In the genomic region with DNA sequence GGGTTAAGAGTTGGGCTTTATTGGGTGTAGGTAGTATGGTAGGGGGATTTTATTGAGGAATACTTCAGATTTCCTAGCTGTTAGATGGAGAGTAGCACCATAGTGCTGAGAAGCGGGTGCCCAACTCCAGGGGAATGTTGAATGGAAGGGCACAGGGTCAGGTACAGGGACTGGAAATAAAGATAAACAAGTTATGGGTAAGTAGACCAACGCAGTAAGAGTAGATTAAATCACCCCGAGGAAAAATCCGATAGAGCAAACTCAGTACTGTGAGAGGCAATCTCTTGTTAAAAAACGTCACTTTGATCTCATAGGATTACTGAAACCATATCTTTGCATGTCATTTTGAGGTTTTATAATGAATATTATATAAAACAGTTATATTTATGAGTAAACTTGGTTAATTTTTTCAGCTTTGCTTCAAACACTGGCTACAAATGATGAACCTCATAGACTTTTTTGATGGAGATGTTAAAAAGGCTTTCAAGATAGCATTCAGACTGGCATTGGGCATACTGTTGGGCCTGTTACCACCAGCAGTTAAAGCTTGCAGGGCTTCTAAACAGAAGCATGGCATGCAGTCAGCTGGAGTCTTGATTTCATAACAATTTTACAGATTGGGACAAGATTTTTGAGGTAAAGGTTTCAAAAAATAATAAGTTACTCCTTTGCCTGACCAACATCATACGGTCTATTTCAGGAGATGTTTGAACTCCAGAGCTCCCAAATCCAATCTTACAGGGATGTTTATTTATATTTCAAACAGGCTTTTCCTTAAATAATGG, we compare ENCODE assay signal across 13 cellular contexts. TPM values are rescaled to one million over a fixed set of nuclear protein-coding genes. Genes with fewer than 3 reads are reported as not detected.
DNase-seq lines count a peak whose midpoint lies in the region; ATAC-seq, FAIRE-seq and TF ChIP-seq lines count a peak whose summit lies in the region.
"Had no signal": no experiment of that assay in that cellular context is flagged by ENCODE, and none has a peak within 500 bp of the region (broad histone marks: within the 10 kb centered on the region; RNA-seq: fewer than 3 reads in every experiment).

No MANE protein-coding gene starts in this region.

- no peak for TF ChIP-seq CTCF in thoracic aorta (IDR thresholded peaks at IDR 0.05)

- peak overlapping the region; percentile 4 for H3K4me3 ChIP-seq in thoracic aorta

- peaks cover 56 to 67% of the 10 kb centered on the region in 2 donors for H3K4me1 ChIP-seq in thoracic aorta (ENCODE audit: control insufficient read depth in 1 of 2, low read depth in 2 of 2)

- no peaks in the 10 kb centered on the region for H3K9me3 ChIP-seq in thoracic aorta

- intact Hi-C loops in activated T-helper 1 cell treated with anti-CD3 and anti-CD28 coated beads, Interleukin-12 subunit alpha, Interleukin-12 subunit beta, Interleukin-2, Interleukin-4 antibody, amounts not matched to agents 30 ng/mL and 10 ng/mL and 1 ng/mL, durations not matched to agents 14 hours and 24 hours and 36 hours (cut with micrococcal nuclease): loop anchor here (1.0 to 5.0 kb wide), 4 partner anchors 44 to 227 kb away; no protein-coding TSS in a partner anchor

- H3K9me3 Mint-ChIP-seq in activated T-cell treated with anti-CD3 and anti-CD28 coated beads, Interleukin-2, amount 50 U/mL, for 4 hours: no peaks in the 10 kb centered on the region
- H3K9me3 Mint-ChIP-seq in activated T-helper 1 cell treated with anti-CD3 and anti-CD28 coated beads, Interleukin-12 subunit alpha, Interleukin-12 subunit beta, Interleukin-2, Interleukin-4 antibody, amounts not matched to agents 30 ng/mL and 10 ng/mL and 1 ng/mL, durations not matched to agents 14 hours and 24 hours and 36 hours: no peaks in the 10 kb centered on the region
- H3K9me3 Mint-ChIP-seq: brain, nephron progenitor cell, WTC11 had no signal

- H3K36me3 Mint-ChIP-seq in activated T-cell treated with anti-CD3 and anti-CD28 coated beads, Interleukin-2, amount 50 U/mL, for 4 hours (ENCODE audit: insufficient read depth): peaks cover 6% of the 10 kb centered on the region
- H3K36me3 Mint-ChIP-seq in activated T-helper 1 cell treated with anti-CD3 and anti-CD28 coated beads, Interleukin-12 subunit alpha, Interleukin-12 subunit beta, Interleukin-2, Interleukin-4 antibody, amounts not matched to agents 30 ng/mL and 10 ng/mL and 1 ng/mL, durations not matched to agents 14 hours and 24 hours and 36 hours (ENCODE audit: low read depth): no peaks in the 10 kb centered on the region
- H3K36me3 Mint-ChIP-seq: brain, WTC11 had no signal

- peaks cover 38% of the 10 kb centered on the region for H3K4me1 Mint-ChIP-seq in activated T-cell treated with anti-CD3 and anti-CD28 coated beads, Interleukin-2, amount 50 U/mL, for 4 hours (ENCODE audit: low read depth)
- H3K4me1 Mint-ChIP-seq in activated T-helper 1 cell treated with anti-CD3 and anti-CD28 coated beads, Interleukin-12 subunit alpha, Interleukin-12 subunit beta, Interleukin-2, Interleukin-4 antibody, amounts not matched to agents 30 ng/mL and 10 ng/mL and 1 ng/mL, durations not matched to agents 14 hours and 24 hours and 36 hours (ENCODE audit: low read depth): peaks cover 18% of the 10 kb centered on the region
- H3K4me1 Mint-ChIP-seq: nephron progenitor cell had no signal

- H3K27ac ChIP-seq in thoracic aorta: peak overlapping the region in 1 of 2 donors; percentile 18

- peak overlapping the region; percentile 26 for H3K27ac Mint-ChIP-seq in activated T-helper 1 cell treated with anti-CD3 and anti-CD28 coated beads, Interleukin-12 subunit alpha, Interleukin-12 subunit beta, Interleukin-2, Interleukin-4 antibody, amounts not matched to agents 30 ng/mL and 10 ng/mL and 1 ng/mL, durations not matched to agents 14 hours and 24 hours and 36 hours
- H3K27ac Mint-ChIP-seq: nephron progenitor cell had no signal

- DNase-seq in activated T-cell treated with anti-CD3 and anti-CD28 coated beads, Interleukin-2, amount 50 U/mL, for 4 hours: no peak
- no peak for DNase-seq in activated T-cell treated with anti-CD3 and anti-CD28 coated beads, Interleukin-2, amount 50 U/mL, for 48 hours
- DNase-seq in activated T-helper 1 cell treated with anti-CD3 and anti-CD28 coated beads, Interleukin-12 subunit alpha, Interleukin-12 subunit beta, Interleukin-2, Interleukin-4 antibody, amounts not matched to agents 30 ng/mL and 10 ng/mL and 1 ng/mL, durations not matched to agents 14 hours and 24 hours and 36 hours (ENCODE audit: low spot score): no peak
- DNase-seq in fibroblast of peridontal ligament (ENCODE audit: extremely low read depth) (peak; percentile 51), thoracic aorta (ENCODE audit: low spot score) (no peak), putamen (ENCODE audit: low spot score) (no peak), nucleus accumbens (lab: John Stamatoyannopoulos, UW) (no peak), GM12891 (ENCODE audit: insufficient read length, low spot score) (no peak)
- DNase-seq: NCI-H1694; nephron progenitor cell; stimulated activated CD4-positive, alpha-beta T cell treated with anti-CD3 and anti-CD28 coated beads, Interleukin-2, amount 100 ng/mL, for 24 hours had no signal

- TF ChIP-seq POLR2A in GM12891 (IDR thresholded peaks at IDR 0.05; ENCODE audit: low read depth, low read length): no peak

- no peak for FAIRE-seq in GM12891 (lab: Jason Lieb, UNC)

- no peaks in the 10 kb centered on the region for H3K36me3 ChIP-seq in thoracic aorta

- H3K27me3 ChIP-seq in thoracic aorta (replicated peaks; ENCODE audit: insufficient read depth): no peaks in the 10 kb centered on the region

- ATAC-seq in activated T-cell treated with anti-CD3 and anti-CD28 coated beads, Interleukin-2, amount 50 U/mL, for 4 hours: peak; percentile 40 to 46
- ATAC-seq in thoracic aorta (ENCODE audit: insufficient number of reproducible peaks, low FRiP score, low read depth): no peak
- ATAC-seq: WTC11 had no signal

- H3K27me3 Mint-ChIP-seq in activated T-cell treated with anti-CD3 and anti-CD28 coated beads, Interleukin-2, amount 50 U/mL, for 4 hours (ENCODE audit: low read depth): no peaks in the 10 kb centered on the region
- H3K27me3 Mint-ChIP-seq in activated T-helper 1 cell treated with anti-CD3 and anti-CD28 coated beads, Interleukin-12 subunit alpha, Interleukin-12 subunit beta, Interleukin-2, Interleukin-4 antibody, amounts not matched to agents 30 ng/mL and 10 ng/mL and 1 ng/mL, durations not matched to agents 14 hours and 24 hours and 36 hours (ENCODE audit: insufficient read depth): no peaks in the 10 kb centered on the region

- H3K4me3 Mint-ChIP-seq in activated T-cell treated with anti-CD3 and anti-CD28 coated beads, Interleukin-2, amount 50 U/mL, for 4 hours: peak overlapping the region; percentile 51
- H3K4me3 Mint-ChIP-seq in activated T-helper 1 cell treated with anti-CD3 and anti-CD28 coated beads, Interleukin-12 subunit alpha, Interleukin-12 subunit beta, Interleukin-2, Interleukin-4 antibody, amounts not matched to agents 30 ng/mL and 10 ng/mL and 1 ng/mL, durations not matched to agents 14 hours and 24 hours and 36 hours: no peak overlapping the region
- H3K4me3 Mint-ChIP-seq: nephron progenitor cell, WTC11 had no signal

TF ChIP-seq in GM12891, 5 proteins besides CTCF, POLR2A, EP300 and RAD21:
- TF ChIP-seq POU2F2 (IDR thresholded peaks at IDR 0.05; ENCODE audit: low read depth, low read length) (no peak), TAF1 (IDR thresholded peaks at IDR 0.05; ENCODE audit: low read depth, low read length) (no peak), PAX5 (IDR thresholded peaks at IDR 0.05; ENCODE audit: insufficient read depth, low read length, severe bottlenecking) (no peak), SPI1 (IDR thresholded peaks at IDR 0.05; ENCODE audit: low read depth, low read length) (no peak), POLR2AphosphoS5 (IDR thresholded peaks at IDR 0.05; ENCODE audit: low read depth, low read length) (no peak)

RNA-seq across cellular contexts. Expression of a gene that starts 7.1 kb away (rescaled TPM):
- 10 to 100 TPM; 41.9 to 60.0 (median 46.6) TPM for total RNA-seq in activated T-cell treated with anti-CD3 and anti-CD28 coated beads, Interleukin-2, amount 50 U/mL, for 4 hours
- 25.3 and 29.1 TPM in 2 replicates for total RNA-seq in activated T-helper 1 cell treated with anti-CD3 and anti-CD28 coated beads, Interleukin-12 subunit alpha, Interleukin-12 subunit beta, Interleukin-2, Interleukin-4 antibody, amounts not matched to agents 30 ng/mL and 10 ng/mL and 1 ng/mL, durations not matched to agents 14 hours and 24 hours and 36 hours
- total RNA-seq in thoracic aorta: 100 to 1,000 TPM; 131 to 191 TPM
- polyA plus RNA-seq in GM12891 (2012; ENCODE audit: low read depth, missing spikeins): 12.4 TPM
